28 cellular contexts compared by ENCODE assay signal in genomic region chr5:125342938-125343401, GRCh38.
DNase-seq lines count a peak whose midpoint lies in the region; ATAC-seq and TF ChIP-seq lines count a peak whose summit lies in the region.
"Had no signal": no experiment of that assay in that cellular context is flagged by ENCODE, and none has a peak within 500 bp of the region (broad histone marks: within the 10 kb centered on the region; RNA-seq: fewer than 3 reads in every experiment).

No MANE protein-coding gene starts in this region.

- TF ChIP-seq CTCF in AG04449 (IDR thresholded peaks at IDR 0.05; ENCODE audit: insufficient read depth, low read length, missing control alignments) (no peak), HEK293 (tag by site-specific recombination; IDR thresholded peaks at IDR 0.05) (no peak), left ventricle myocardium inferior (IDR thresholded peaks at IDR 0.05; ENCODE audit: borderline replicate concordance) (no peak)

- no peaks in the 10 kb centered on the region for H3K27me3 ChIP-seq in left ventricle myocardium inferior (ENCODE audit: low read depth)
- H3K27me3 ChIP-seq: BLaER1 treated with 17β-estradiol and CSF1 and Interleukin-3, amounts not matched to agents 10 nM and 100 nM; hepatocyte; SJCRH30; transverse colon had no signal

- no peaks in the 10 kb centered on the region for H3K4me1 Mint-ChIP-seq in stimulated activated effector memory CD8-positive, alpha-beta T cell treated with anti-CD3 and anti-CD28 coated beads, Interleukin-12 subunit alpha, Interleukin-12 subunit beta, amount 100 ng/mL, for 72 hours
- H3K4me1 Mint-ChIP-seq in activated CD8-positive, alpha-beta T cell treated with anti-CD3 and anti-CD28 coated beads, Interleukin-2, amount 10 ng/mL, durations not matched to agents 7 days and 5 days (ENCODE audit: low read depth), result no peaks in the 10 kb centered on the region
- H3K4me1 Mint-ChIP-seq: activated CD8-positive, alpha-beta memory T cell treated with anti-CD3 and anti-CD28 coated beads, Interleukin-2, amount 10 ng/mL, durations not matched to agents 7 days and 5 days; activated naive CD4-positive, alpha-beta T cell treated with anti-CD3 and anti-CD28 coated beads, Interleukin-2, amount 10 ng/mL, durations not matched to agents 7 days and 5 days; central memory CD8-positive, alpha-beta T cell; immature natural killer cell; T-helper 17 cell had no signal

- DNase-seq in AG04449 (ENCODE audit: low read depth, low spot score), result peak; percentile 53
- peak; percentile 68 for DNase-seq in astrocyte of the hippocampus (ENCODE audit: low read depth, low spot score)
- DNase-seq in left kidney (ENCODE audit: low read depth, low spot score), result peak; percentile 53
- DNase-seq in stimulated activated effector memory CD8-positive, alpha-beta T cell treated with anti-CD3 and anti-CD28 coated beads, Interleukin-12 subunit alpha, Interleukin-12 subunit beta, amount 100 ng/mL, for 72 hours (ENCODE audit: low spot score in 2 of 2), result no peak
- no peak for DNase-seq in activated CD8-positive, alpha-beta T cell treated with anti-CD3 and anti-CD28 coated beads, Interleukin-2, amount 10 ng/mL, durations not matched to agents 7 days and 5 days
- DNase-seq in left ventricle myocardium inferior, result no peak
- DNase-seq: 8988T; activated CD4-positive, alpha-beta T cell treated with anti-CD3 and anti-CD28 coated beads for 48 hours; activated CD8-positive, alpha-beta memory T cell treated with anti-CD3 and anti-CD28 coated beads, Interleukin-2, amount 10 ng/mL, durations not matched to agents 7 days and 5 days; activated naive CD4-positive, alpha-beta T cell treated with anti-CD3 and anti-CD28 coated beads, Interleukin-2, amount 10 ng/mL, durations not matched to agents 7 days and 5 days; COR-L47; DND-41; H9; immature natural killer cell; NCI-H1092 treated with DMSO at 0.1 percent for 48 hours; NCI-H187 treated with DMSO at 0.1 percent for 48 hours; NCI-H526 treated with DMSO at 0.1 percent for 48 hours; posterior cingulate gyrus; SJCRH30; T-helper 17 cell; transverse colon had no signal

- no peaks in the 10 kb centered on the region for H3K9me3 ChIP-seq in HEK293 (ENCODE audit: control insufficient read depth, insufficient read depth, low read depth, low read length)
- H3K9me3 ChIP-seq in left ventricle myocardium inferior (replicated peaks), result no peaks in the 10 kb centered on the region
- H3K9me3 ChIP-seq: SJCRH30, transverse colon had no signal

- H3K27ac ChIP-seq in HEK293 (ENCODE audit: extremely low read depth, low read depth, low read length), result no peak overlapping the region
- no peak overlapping the region for H3K27ac ChIP-seq in left ventricle myocardium inferior (replicated peaks)
- H3K27ac ChIP-seq: BLaER1 treated with 17β-estradiol and CSF1 and Interleukin-3, amounts not matched to agents 10 nM and 100 nM; hepatocyte; SJCRH30; transverse colon had no signal

- H3K27me3 Mint-ChIP-seq in activated CD8-positive, alpha-beta T cell treated with anti-CD3 and anti-CD28 coated beads, Interleukin-2, amount 10 ng/mL, durations not matched to agents 7 days and 5 days (ENCODE audit: low read depth), result no peaks in the 10 kb centered on the region
- H3K27me3 Mint-ChIP-seq: activated CD8-positive, alpha-beta memory T cell treated with anti-CD3 and anti-CD28 coated beads, Interleukin-2, amount 10 ng/mL, durations not matched to agents 7 days and 5 days; activated naive CD4-positive, alpha-beta T cell treated with anti-CD3 and anti-CD28 coated beads, Interleukin-2, amount 10 ng/mL, durations not matched to agents 7 days and 5 days; central memory CD8-positive, alpha-beta T cell; T-helper 17 cell had no signal

- H3K36me3 ChIP-seq in HEK293 (ENCODE audit: control insufficient read depth in 2 of 2, insufficient read depth in 1 of 2, low read length in 2 of 2) (no peaks in the 10 kb centered on the region), left ventricle myocardium inferior (no peaks in the 10 kb centered on the region)
- H3K36me3 ChIP-seq: BLaER1 treated with 17β-estradiol and CSF1 and Interleukin-3, amounts not matched to agents 10 nM and 100 nM; SJCRH30; transverse colon had no signal

- CTCF ChIA-PET in AG04449 (lab: Yijun Ruan, JAX) (no interaction called here), HEK293 (lab: Yijun Ruan, JAX) (no interaction called here)
- CTCF ChIA-PET in activated CD8-positive, alpha-beta T cell treated with anti-CD3 and anti-CD28 coated beads, Interleukin-2, amount 10 ng/mL, durations not matched to agents 7 days and 5 days (lab: Charles Lee), result no interaction called here

- no peaks in the 10 kb centered on the region for H3K36me3 Mint-ChIP-seq in stimulated activated effector memory CD8-positive, alpha-beta T cell treated with anti-CD3 and anti-CD28 coated beads, Interleukin-12 subunit alpha, Interleukin-12 subunit beta, amount 100 ng/mL, for 72 hours
- H3K36me3 Mint-ChIP-seq in activated CD8-positive, alpha-beta T cell treated with anti-CD3 and anti-CD28 coated beads, Interleukin-2, amount 10 ng/mL, durations not matched to agents 7 days and 5 days (ENCODE audit: low read depth), result no peaks in the 10 kb centered on the region
- H3K36me3 Mint-ChIP-seq: activated CD8-positive, alpha-beta memory T cell treated with anti-CD3 and anti-CD28 coated beads, Interleukin-2, amount 10 ng/mL, durations not matched to agents 7 days and 5 days; activated naive CD4-positive, alpha-beta T cell treated with anti-CD3 and anti-CD28 coated beads, Interleukin-2, amount 10 ng/mL, durations not matched to agents 7 days and 5 days had no signal

- H3K4me3 ChIP-seq in AG04449 (ENCODE audit: low read depth, low read length) (no peak overlapping the region), HEK293 (ENCODE audit: low read depth, low read length) (no peak overlapping the region), left ventricle myocardium inferior (no peak overlapping the region)
- H3K4me3 ChIP-seq: BLaER1 treated with 17β-estradiol and CSF1 and Interleukin-3, amounts not matched to agents 10 nM and 100 nM; hepatocyte; SJCRH30; transverse colon had no signal

- POLR2A ChIA-PET in AG04449 (lab: Yijun Ruan, JAX) (interaction anchor here (1.0 to 1.2 kb wide), 2 partner anchors 17 to 225 kb away, joined by 3 read pairs; no protein-coding TSS in a partner anchor), HEK293 (lab: Yijun Ruan, JAX) (no interaction called here)
- POLR2A ChIA-PET in activated CD8-positive, alpha-beta T cell treated with anti-CD3 and anti-CD28 coated beads, Interleukin-2, amount 10 ng/mL, durations not matched to agents 7 days and 5 days (lab: Charles Lee), result no interaction called here

- ATAC-seq in stimulated activated effector memory CD8-positive, alpha-beta T cell treated with anti-CD3 and anti-CD28 coated beads, Interleukin-12 subunit alpha, Interleukin-12 subunit beta, amount 100 ng/mL, for 72 hours, result no peak
- no peak for ATAC-seq in activated CD8-positive, alpha-beta T cell treated with anti-CD3 and anti-CD28 coated beads, Interleukin-2, amount 10 ng/mL, durations not matched to agents 7 days and 5 days
- ATAC-seq in GM18858 (IDR thresholded peaks at IDR 0.05; ENCODE audit: unreplicated experiment), result no peak
- ATAC-seq: activated CD8-positive, alpha-beta memory T cell treated with anti-CD3 and anti-CD28 coated beads, Interleukin-2, amount 10 ng/mL, durations not matched to agents 7 days and 5 days; HepG2; sciatic nerve; T-helper 17 cell had no signal

- no peaks in the 10 kb centered on the region; the same call in 1 of the 2 replicates for H3K4me1 ChIP-seq in HEK293 (ENCODE audit: control insufficient read depth, insufficient read depth, low read length)
- H3K4me1 ChIP-seq in left ventricle myocardium inferior, result peaks cover 4% of the 10 kb centered on the region
- H3K4me1 ChIP-seq: SJCRH30, transverse colon had no signal

- no peak overlapping the region for H3K4me3 Mint-ChIP-seq in stimulated activated effector memory CD8-positive, alpha-beta T cell treated with anti-CD3 and anti-CD28 coated beads, Interleukin-12 subunit alpha, Interleukin-12 subunit beta, amount 100 ng/mL, for 72 hours
- no peak overlapping the region for H3K4me3 Mint-ChIP-seq in activated CD8-positive, alpha-beta T cell treated with anti-CD3 and anti-CD28 coated beads, Interleukin-2, amount 10 ng/mL, durations not matched to agents 7 days and 5 days
- H3K4me3 Mint-ChIP-seq: activated CD8-positive, alpha-beta memory T cell treated with anti-CD3 and anti-CD28 coated beads, Interleukin-2, amount 10 ng/mL, durations not matched to agents 7 days and 5 days; activated naive CD4-positive, alpha-beta T cell treated with anti-CD3 and anti-CD28 coated beads, Interleukin-2, amount 10 ng/mL, durations not matched to agents 7 days and 5 days; central memory CD8-positive, alpha-beta T cell; H9; immature natural killer cell; T-helper 17 cell had no signal

- H3K27ac Mint-ChIP-seq in stimulated activated effector memory CD8-positive, alpha-beta T cell treated with anti-CD3 and anti-CD28 coated beads, Interleukin-12 subunit alpha, Interleukin-12 subunit beta, amount 100 ng/mL, for 72 hours, result no peak overlapping the region
- H3K27ac Mint-ChIP-seq in activated CD8-positive, alpha-beta T cell treated with anti-CD3 and anti-CD28 coated beads, Interleukin-2, amount 10 ng/mL, durations not matched to agents 7 days and 5 days, result no peak overlapping the region
- H3K27ac Mint-ChIP-seq: activated CD8-positive, alpha-beta memory T cell treated with anti-CD3 and anti-CD28 coated beads, Interleukin-2, amount 10 ng/mL, durations not matched to agents 7 days and 5 days; activated naive CD4-positive, alpha-beta T cell treated with anti-CD3 and anti-CD28 coated beads, Interleukin-2, amount 10 ng/mL, durations not matched to agents 7 days and 5 days; H9; immature natural killer cell; T-helper 17 cell had no signal

- H3K9me3 Mint-ChIP-seq in stimulated activated effector memory CD8-positive, alpha-beta T cell treated with anti-CD3 and anti-CD28 coated beads, Interleukin-12 subunit alpha, Interleukin-12 subunit beta, amount 100 ng/mL, for 72 hours, result peaks cover 20% of the 10 kb centered on the region
- H3K9me3 Mint-ChIP-seq in activated CD8-positive, alpha-beta T cell treated with anti-CD3 and anti-CD28 coated beads, Interleukin-2, amount 10 ng/mL, durations not matched to agents 7 days and 5 days (ENCODE audit: insufficient read depth), result peaks cover 3% of the 10 kb centered on the region

- intact Hi-C loops in left ventricle myocardium inferior (cut with micrococcal nuclease), result no loop called here

TF ChIP-seq in HEK293, 187 proteins besides CTCF, POLR2A, EP300 and RAD21 (continues in another document):
- no peak for TF ChIP-seq ZNF184 (tag by site-specific recombination; IDR thresholded peaks at IDR 0.05)
- 0 out of 2 replicates have a peak, but pooled peaks have one; percentile 58 for TF ChIP-seq ZSCAN16 (tag by site-specific recombination; IDR thresholded peaks at IDR 0.05)

Comparison
In these comparisons a context has a peak if more than half of its experiments do, and no peak if none do; other contexts are left out.
1. DNase-seq: peak in AG04449 (single experiment), astrocyte of the hippocampus (single experiment) and left kidney (single experiment); none in stimulated activated effector memory CD8-positive, alpha-beta T cell treated with anti-CD3 and anti-CD28 coated beads, Interleukin-12 subunit alpha, Interleukin-12 subunit beta, amount 100 ng/mL, for 72 hours (0 of 2), activated CD8-positive, alpha-beta T cell treated with anti-CD3 and anti-CD28 coated beads, Interleukin-2, amount 10 ng/mL, durations not matched to agents 7 days and 5 days (single experiment) and left ventricle myocardium inferior (single experiment).